Comparison of ENCODE assay signal across 28 cellular contexts in genomic region chr6:86780923-86781322, GRCh38.
"Had no signal": no experiment of that assay in that cellular context is flagged by ENCODE, and none has a peak within 500 bp of the region (broad histone marks: within the 10 kb centered on the region; RNA-seq: fewer than 3 reads in every experiment).

No MANE protein-coding gene starts in this region.

- DNase-seq: activated B cell treated with CpG ODN at 0.5 μM for 24 hours; activated CD4-positive, alpha-beta memory T cell treated with anti-CD3 and anti-CD28 coated beads for 36 hours; activated CD4-positive, alpha-beta T cell treated with anti-CD3 and anti-CD28 coated beads for 4 hours; activated CD4-positive, alpha-beta T cell treated with anti-CD3 and anti-CD28 coated beads, Interleukin-2, amount 10 ng/mL, durations not matched to agents 24 days and 14 days; activated CD4-positive, alpha-beta T cell treated with anti-CD3 and anti-CD28 coated beads, Interleukin-2, amount 50 U/mL, for 1 hour; activated CD4-positive, alpha-beta T cell treated with anti-CD3 and anti-CD28 coated beads, Interleukin-2, amount 50 U/mL, for 4 hours; activated CD4-positive, CD25-positive, alpha-beta regulatory T cell treated with anti-CD3 and anti-CD28 coated beads, Interleukin-2, amount 50 U/mL, for 72 hours; activated CD8-positive, alpha-beta memory T cell treated with anti-CD3 and anti-CD28 coated beads, Interleukin-2, amount 50 U/mL, for 4 hours; activated CD8-positive, alpha-beta T cell treated with anti-CD3 and anti-CD28 coated beads for 36 hours; activated effector memory CD4-positive, alpha-beta T cell treated with anti-CD3 and anti-CD28 coated beads, Interleukin-2, amount 50 U/mL, for 16 hours; activated gamma-delta T cell treated with Interleukin-2 at 50 U/mL for 16 hours; activated naive CD4-positive, alpha-beta T cell; activated naive CD4-positive, alpha-beta T cell treated with anti-CD3 and anti-CD28 coated beads for 36 hours; activated naive CD4-positive, alpha-beta T cell treated with anti-CD3 and anti-CD28 coated beads, Interleukin-2, amount 50 U/mL, for 16 hours; activated naive CD8-positive, alpha-beta T cell treated with anti-CD3 and anti-CD28 coated beads for 36 hours; activated T-cell treated with anti-CD3 and anti-CD28 coated beads for 4 hours; activated T-cell treated with anti-CD3 and anti-CD28 coated beads, Interleukin-2, amount 50 U/mL, for 1 hour; activated T-cell treated with anti-CD3 and anti-CD28 coated beads, Interleukin-2, amount 50 U/mL, for 4 hours; activated T-cell treated with anti-CD3 and anti-CD28 coated beads, Interleukin-2, amount 50 U/mL, for 72 hours; adrenal gland; amniotic stem cell; aorta; body of pancreas; brain microvascular endothelial cell; cerebellar nuclear complex; T-helper 1 cell; T-helper 2 cell; T-helper 9 cell had no signal
